Comparison of ENCODE assay signal across 12 cellular contexts in genomic region chr6:84768442-84769174, GRCh38. TPM values are rescaled to one million over a fixed set of nuclear protein-coding genes. Genes with fewer than 3 reads are reported as not detected.
DNase-seq lines count a peak whose midpoint lies in the region; ATAC-seq and TF ChIP-seq lines count a peak whose summit lies in the region.
"Had no signal": no experiment of that assay in that cellular context is flagged by ENCODE, and none has a peak within 500 bp of the region (broad histone marks: within the 10 kb centered on the region; RNA-seq: fewer than 3 reads in every experiment).

No MANE protein-coding gene starts in this region.

- H3K9me3 Mint-ChIP-seq in chondrocyte (ENCODE audit: low read depth) = peaks cover 2% of the 10 kb centered on the region
- H3K9me3 Mint-ChIP-seq in activated CD4-positive, alpha-beta T cell treated with anti-CD3 and anti-CD28 coated beads for 36 hours (ENCODE audit: low read depth) = peaks cover 4% of the 10 kb centered on the region

- H3K27ac ChIP-seq in A673 (ENCODE audit: low read depth, low read length, poor library complexity, severe bottlenecking) = peak overlapping the region; percentile 67
- H3K27ac ChIP-seq: HL-60 had no signal

- H3K4me3 Mint-ChIP-seq in chondrocyte (ENCODE audit: unreplicated experiment) = peak overlapping the region; percentile 26
- no peak overlapping the region for H3K4me3 Mint-ChIP-seq in activated CD4-positive, alpha-beta T cell treated with anti-CD3 and anti-CD28 coated beads for 36 hours
- H3K4me3 Mint-ChIP-seq: natural killer cell treated with Interleukin-12 subunit alpha and Interleukin-12 subunit beta and Interleukin-15 and Interleukin-18, amount 100 ng/mL, for 72 hours had no signal

- peak; percentile 69 for DNase-seq in A673 (ENCODE audit: low spot score)
- DNase-seq in NCI-H1105 treated with DMSO at 0.1 percent for 48 hours (lab: John Stamatoyannopoulos, UW) = peak; percentile 61
- DNase-seq in chondrocyte (ENCODE audit: low spot score) = no peak
- peak; percentile 19 to 51 for DNase-seq in lung microvascular endothelial cell (ENCODE audit: low read depth in 2 of 2)
- no peak for DNase-seq in Kasumi-1 (lab: John Stamatoyannopoulos, UW)
- DNase-seq in activated CD4-positive, alpha-beta T cell treated with anti-CD3 and anti-CD28 coated beads for 36 hours = no peak
- DNase-seq: hippocampal formation, NCI-H1436 treated with DMSO at 0.1 percent for 48 hours had no signal

- H3K27me3 Mint-ChIP-seq in chondrocyte (ENCODE audit: low read depth) = peaks cover 69% of the 10 kb centered on the region
- H3K27me3 Mint-ChIP-seq in activated CD4-positive, alpha-beta T cell treated with anti-CD3 and anti-CD28 coated beads for 36 hours = peaks cover 62% of the 10 kb centered on the region

- peaks cover 3% of the 10 kb centered on the region for H3K4me1 ChIP-seq in A673 (ENCODE audit: insufficient read depth, low read length, poor library complexity, severe bottlenecking)

- ATAC-seq in GM19328 (IDR thresholded peaks at IDR 0.05; ENCODE audit: unreplicated experiment) = no peak
- ATAC-seq in GM21529 (IDR thresholded peaks at IDR 0.05; ENCODE audit: unreplicated experiment) = no peak
- no peak for ATAC-seq in activated CD4-positive, alpha-beta T cell treated with anti-CD3 and anti-CD28 coated beads for 36 hours
- ATAC-seq: natural killer cell treated with Interleukin-12 subunit alpha and Interleukin-12 subunit beta and Interleukin-15 and Interleukin-18, amount 100 ng/mL, for 72 hours had no signal

- H3K4me3 ChIP-seq in A673 (ENCODE audit: low read depth, low read length, poor library complexity, severe bottlenecking) = peak overlapping the region; percentile 43

- BruUV-seq in A673 (replicated peaks; lab: Mats Ljungman, UMichigan) = no TSS peak

- intact Hi-C loops in A673 (cut with micrococcal nuclease; ENCODE audit: unreplicated experiment) = loop anchor here (10.0 kb wide), 1 partner anchor 556 kb away; no protein-coding TSS in a partner anchor
- intact Hi-C loops in activated CD4-positive, alpha-beta T cell treated with anti-CD3 and anti-CD28 coated beads for 36 hours (cut with DNase I, micrococcal nuclease) = loop anchor here in 1 of 2 experiments (10.0 kb wide), 1 partner anchor 1064 kb away; the partner anchor contains the start of gene SNAP91

- H3K4me1 Mint-ChIP-seq in chondrocyte (ENCODE audit: low read depth) = peaks cover 19% of the 10 kb centered on the region
- peaks cover 7% of the 10 kb centered on the region for H3K4me1 Mint-ChIP-seq in activated CD4-positive, alpha-beta T cell treated with anti-CD3 and anti-CD28 coated beads for 36 hours

- H3K27me3 ChIP-seq in A673 (replicated peaks; ENCODE audit: insufficient read depth, low read depth, low read length, poor library complexity) = peaks cover 70% of the 10 kb centered on the region

- no peak overlapping the region for H3K27ac Mint-ChIP-seq in chondrocyte (ENCODE audit: unreplicated experiment)
- H3K27ac Mint-ChIP-seq in activated CD4-positive, alpha-beta T cell treated with anti-CD3 and anti-CD28 coated beads for 36 hours = no peak overlapping the region
- H3K27ac Mint-ChIP-seq: natural killer cell treated with Interleukin-12 subunit alpha and Interleukin-12 subunit beta and Interleukin-15 and Interleukin-18, amount 100 ng/mL, for 72 hours had no signal

- H3K36me3 Mint-ChIP-seq in chondrocyte (ENCODE audit: low read depth) = peaks cover 3% of the 10 kb centered on the region
- peaks cover 5% of the 10 kb centered on the region for H3K36me3 Mint-ChIP-seq in activated CD4-positive, alpha-beta T cell treated with anti-CD3 and anti-CD28 coated beads for 36 hours (ENCODE audit: low read depth)

- no peaks in the 10 kb centered on the region for H3K36me3 ChIP-seq in A673 (ENCODE audit: insufficient read depth, low read length, poor library complexity, severe bottlenecking)

- no peaks in the 10 kb centered on the region for H3K9me3 ChIP-seq in A673 (ENCODE audit: low read depth, low read length, poor library complexity, severe bottlenecking)

- TF ChIP-seq CTCF in A673 (conservative IDR thresholded peaks at IDR 0.05; ENCODE audit: low read depth, low read length) (no peak), chondrocyte (IDR thresholded peaks at IDR 0.05) (no peak)

- POLR2A ChIA-PET in A673 (lab: Charles Lee; ENCODE audit: low non-redundant PET) = no interaction called here
- POLR2A ChIA-PET in activated CD4-positive, alpha-beta T cell treated with anti-CD3 and anti-CD28 coated beads for 36 hours (lab: Charles Lee) = no interaction called here

- CTCF ChIA-PET in A673 (lab: Charles Lee) = interaction anchor here (0.6 kb wide), 1 partner anchor 346 kb away, joined by 3 read pairs; no protein-coding TSS in a partner anchor
- CTCF ChIA-PET in activated CD4-positive, alpha-beta T cell treated with anti-CD3 and anti-CD28 coated beads for 36 hours (lab: Charles Lee) = no interaction called here

RNA-seq across cellular contexts. Expression of gene TBX18, which starts 4.2 kb away (rescaled TPM):
- total RNA-seq in A673 (2021) (14.6 and 16.0 TPM in 2 replicates), chondrocyte (6.9 to 10.7 TPM (median 9.1 TPM) in 3 replicates), lung microvascular endothelial cell (2.0 and 4.4 TPM in 2 replicates)
- total RNA-seq in activated CD4-positive, alpha-beta T cell treated with anti-CD3 and anti-CD28 coated beads for 36 hours = not detected
- total RNA-seq: natural killer cell treated with Interleukin-12 subunit alpha and Interleukin-12 subunit beta and Interleukin-15 and Interleukin-18, amount 100 ng/mL, for 72 hours had no signal

Comparison
In these comparisons a context has a peak if more than half of its experiments do, and no peak if none do; other contexts are left out.
1. DNase-seq: peak in A673 (single experiment), NCI-H1105 treated with DMSO at 0.1 percent for 48 hours (single experiment) and lung microvascular endothelial cell (2 of 2); none in chondrocyte (single experiment), Kasumi-1 (0 of 2) and activated CD4-positive, alpha-beta T cell treated with anti-CD3 and anti-CD28 coated beads for 36 hours (single experiment).